In the genomic region with DNA sequence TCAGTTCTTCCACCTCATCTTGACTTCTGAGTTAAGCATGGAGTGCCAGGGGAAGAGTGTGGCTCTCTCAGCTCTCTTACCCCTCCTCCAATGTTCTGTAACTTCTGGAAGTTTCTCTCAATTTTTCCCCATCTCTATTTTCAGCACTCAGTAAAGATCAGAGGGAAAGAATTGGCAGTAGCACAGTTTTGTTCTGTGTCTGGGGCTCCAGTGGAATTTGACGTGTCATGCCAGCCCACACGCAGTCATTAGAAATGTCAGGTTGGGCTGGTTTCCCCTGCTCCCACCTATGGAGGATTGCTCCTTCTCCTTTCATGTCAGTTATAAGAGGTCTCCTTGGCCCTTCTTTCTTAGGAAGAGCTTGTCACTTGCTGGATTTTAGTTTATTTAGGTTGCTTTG, we compare ENCODE assay signal across 17 cellular contexts.
DNase-seq lines count a peak whose midpoint lies in the region; ATAC-seq and TF ChIP-seq lines count a peak whose summit lies in the region.
"Had no signal": no experiment of that assay in that cellular context is flagged by ENCODE, and none has a peak within 500 bp of the region (broad histone marks: within the 10 kb centered on the region; RNA-seq: fewer than 3 reads in every experiment).

No MANE protein-coding gene starts in this region.

- no peak overlapping the region for H3K56ac ChIP-seq in H9 (ENCODE audit: insufficient read length, low read depth, low read length)

- no peak overlapping the region for H2BK15ac ChIP-seq in H9 (ENCODE audit: low read depth, low read length)
- no peak overlapping the region for H2BK15ac ChIP-seq in neuronal stem cell (ENCODE audit: low read length)

- H3K27ac ChIP-seq in H9 (ENCODE audit: insufficient read length, low read depth, low read length): no peak overlapping the region
- no peak overlapping the region for H3K27ac ChIP-seq in neuronal stem cell (replicated peaks; ENCODE audit: low read length)
- H3K27ac ChIP-seq: C4-2B, PC-9, upper lobe of left lung had no signal

- H3K27me3 Mint-ChIP-seq in H9 (ENCODE audit: low read depth): no peaks in the 10 kb centered on the region; the same call in 1 of the 2 replicates

- no peaks in the 10 kb centered on the region for H4K20me1 ChIP-seq in H9 (ENCODE audit: control insufficient read depth, insufficient read depth, insufficient read length)

- H4K8ac ChIP-seq in H9 (replicated peaks; ENCODE audit: insufficient read length, low read depth, low read length) (no peak overlapping the region), neuronal stem cell (ENCODE audit: low read depth, low read length) (no peak overlapping the region)

- H3T11ph ChIP-seq in H9 (ENCODE audit: low read length): no peak overlapping the region

- no peaks in the 10 kb centered on the region for H3K79me1 ChIP-seq in H9 (ENCODE audit: insufficient read depth, low read depth, low read length, poor library complexity, severe bottlenecking)
- H3K79me1 ChIP-seq in neuronal stem cell (ENCODE audit: low read depth, low read length): no peaks in the 10 kb centered on the region

- H3K23ac ChIP-seq in H9 (ENCODE audit: insufficient read length, low read depth, low read length) (no peak overlapping the region), neuronal stem cell (ENCODE audit: low read depth, low read length, poor library complexity) (no peak overlapping the region)

- H3K4me2 ChIP-seq in H9 (ENCODE audit: insufficient read depth, insufficient read length, low read length) (no peak overlapping the region), neuronal stem cell (ENCODE audit: insufficient read depth, low read length, poor library complexity, severe bottlenecking) (no peak overlapping the region)
- H3K4me2 ChIP-seq: PC-9 had no signal

- H3K4me3 Mint-ChIP-seq in H9: no peak overlapping the region
- H3K4me3 Mint-ChIP-seq: natural killer cell had no signal

- WGBS in H9 (ENCODE audit: extremely low coverage, insufficient read length, low lambda C conversion rate): no CpG with 5 or more reads among the region's 2 CpGs
- no CpG with 5 or more reads among the region's 2 CpGs for WGBS in neuronal stem cell (ENCODE audit: extremely low coverage in 2 of 2, insufficient read length in 2 of 2, insufficient replicate concordance in 1 of 2), 2 donors

- H3K36me3 ChIP-seq in neuronal stem cell (replicated peaks in 1 of 2; ENCODE audit: control insufficient read depth in 2 of 2, insufficient read depth in 2 of 2, low read length in 2 of 2): no peaks in the 10 kb centered on the region
- H3K36me3 ChIP-seq: HAP-1, heart right ventricle, upper lobe of left lung had no signal

- H2AK5ac ChIP-seq in H9 (ENCODE audit: insufficient read length, low read length) (no peak overlapping the region), neuronal stem cell (ENCODE audit: low read depth, low read length) (no peak overlapping the region)

- H2BK5ac ChIP-seq in H9 (ENCODE audit: insufficient read length, low read length): no peak overlapping the region
- H2BK5ac ChIP-seq in neuronal stem cell (ENCODE audit: low read length): no peak overlapping the region

- H2BK12ac ChIP-seq in H9 (ENCODE audit: insufficient read length, low read depth, low read length): no peak overlapping the region
- no peak overlapping the region for H2BK12ac ChIP-seq in neuronal stem cell (ENCODE audit: low read length)

- no peaks in the 10 kb centered on the region for H3K9me3 ChIP-seq in H9 (ENCODE audit: control insufficient read depth, low read depth, low read length)
- no peaks in the 10 kb centered on the region for H3K9me3 ChIP-seq in neuronal stem cell (replicated peaks in 1 of 2; ENCODE audit: control insufficient read depth in 2 of 2, insufficient read depth in 1 of 2, low read depth in 1 of 2, low read length in 2 of 2)
- H3K9me3 ChIP-seq: HAP-1 had no signal

- no peaks in the 10 kb centered on the region; a peak in 1 of 4 replicates for H3K4me1 Mint-ChIP-seq in H9
- H3K4me1 Mint-ChIP-seq: natural killer cell had no signal

- DNase-seq in AG08396 (ENCODE audit: low spot score): peak; percentile 28
- DNase-seq in H9: no peak
- peak; percentile 12 for DNase-seq in epithelial cell of esophagus (ENCODE audit: low read depth)
- DNase-seq in neuronal stem cell (ENCODE audit: low spot score): no peak
- DNase-seq in UCSD-AML1 (lab: John Stamatoyannopoulos, UW; ENCODE audit: unreplicated experiment): no peak
- DNase-seq in ureter (ENCODE audit: low spot score): no peak
- DNase-seq: central memory CD4-positive, alpha-beta T cell; DMS79; heart right ventricle; natural killer cell; NCI-H2107; PC-9; retina; upper lobe of left lung had no signal

- H2AFZ ChIP-seq in H9 (ENCODE audit: low read length): no peak overlapping the region
- peak overlapping the region; percentile 19 for H2AFZ ChIP-seq in neuronal stem cell (ENCODE audit: low read length)
- H2AFZ ChIP-seq: PC-9 had no signal

- no peaks in the 10 kb centered on the region for H3K79me2 ChIP-seq in H9 (ENCODE audit: insufficient read depth, low read length)

- H3K14ac ChIP-seq in H9 (ENCODE audit: insufficient read depth, low read length) (no peak overlapping the region), neuronal stem cell (ENCODE audit: low read length) (no peak overlapping the region)

- no peak for ATAC-seq in HG03139 (IDR thresholded peaks at IDR 0.05; ENCODE audit: unreplicated experiment)
- ATAC-seq: natural killer cell had no signal

- no peak overlapping the region for H2BK20ac ChIP-seq in H9 (ENCODE audit: low read depth, low read length, poor library complexity, severe bottlenecking)

- H3K27ac Mint-ChIP-seq in H9: peak overlapping the region in 2 of 3 experiments; percentile 8 to 10; a peak in 2 of 7 replicates
- H3K27ac Mint-ChIP-seq: natural killer cell had no signal

- peaks cover 11 to 19% of the 10 kb centered on the region in 2 experiments for H3K9me3 Mint-ChIP-seq in H9

- H3K27me3 ChIP-seq in H9 (ENCODE audit: insufficient read depth, low read length) (no peaks in the 10 kb centered on the region), neuronal stem cell (ENCODE audit: control insufficient read depth in 3 of 3, insufficient read depth in 3 of 3, low read depth in 1 of 3, low read length in 3 of 3) (no peaks in the 10 kb centered on the region)
- H3K27me3 ChIP-seq: heart right ventricle, upper lobe of left lung had no signal

- no peaks in the 10 kb centered on the region for H3K4me1 ChIP-seq in H9 (ENCODE audit: insufficient read depth, low read length)
- H3K4me1 ChIP-seq in neuronal stem cell (ENCODE audit: control insufficient read depth in 2 of 2, insufficient read depth in 1 of 2, low read depth in 1 of 2, low read length in 2 of 2): peaks cover 0 to 6% of the 10 kb centered on the region in 2 donors
- H3K4me1 ChIP-seq: HAP-1, upper lobe of left lung had no signal

- H4K91ac ChIP-seq in H9 (ENCODE audit: insufficient read length, low read depth, low read length): no peak overlapping the region
- no peak overlapping the region for H4K91ac ChIP-seq in neuronal stem cell (ENCODE audit: low read depth, low read length, poor library complexity)

- TF ChIP-seq CTCF in H9 (conservative IDR thresholded peaks at IDR 0.05) (no peak), epithelial cell of esophagus (IDR thresholded peaks at IDR 0.05; ENCODE audit: insufficient read depth, low read depth, low read length, missing control alignments) (no peak)

- H3K4ac ChIP-seq in H9 (ENCODE audit: low read depth, low read length) (no peak overlapping the region), neuronal stem cell (ENCODE audit: low read length) (no peak overlapping the region)

- H3K36me3 Mint-ChIP-seq in H9 (ENCODE audit: insufficient read depth in 1 of 3, low read depth in 3 of 3): peaks cover 2 to 10% (median 6%) of the 10 kb centered on the region in 3 experiments; a peak in 5 of 7 replicates

- H3K23me2 ChIP-seq in H9 (ENCODE audit: insufficient read length, low read depth, low read length, poor library complexity, severe bottlenecking): no peaks in the 10 kb centered on the region

- H3K9ac ChIP-seq in H9 (ENCODE audit: extremely low read depth, insufficient read length, low read length) (no peak overlapping the region), neuronal stem cell (ENCODE audit: low read depth, low read length, poor library complexity) (no peak overlapping the region)

- H2BK120ac ChIP-seq in H9 (ENCODE audit: low read depth, low read length, poor library complexity, severe bottlenecking) (no peak overlapping the region), neuronal stem cell (ENCODE audit: low read depth, low read length) (no peak overlapping the region)

- H3K4me3 ChIP-seq in epithelial cell of esophagus (ENCODE audit: low read length): no peak overlapping the region
- no peak overlapping the region for H3K4me3 ChIP-seq in neuronal stem cell (ENCODE audit: low read length in 2 of 2)
- H3K4me3 ChIP-seq: HAP-1, heart right ventricle, PC-9, upper lobe of left lung had no signal

- no peak overlapping the region for H4K5ac ChIP-seq in H9 (ENCODE audit: insufficient read length, low read depth, low read length)

- H3K18ac ChIP-seq in H9 (ENCODE audit: insufficient read length, low read depth, low read length): no peak overlapping the region
- H3K18ac ChIP-seq in neuronal stem cell (ENCODE audit: low read length): no peak overlapping the region

Comparison
In these comparisons a context has a peak if more than half of its experiments do, and no peak if none do; other contexts are left out.
1. DNase-seq: peak in AG08396 (single experiment) and epithelial cell of esophagus (single experiment); none in H9 (single experiment), neuronal stem cell (single experiment), UCSD-AML1 (single experiment) and ureter (single experiment).